In genomic region chr3:71210257-71211002, GRCh38 we compare ENCODE assay signal across 10 cellular contexts.
DNase-seq lines count a peak whose midpoint lies in the region; ATAC-seq, FAIRE-seq and TF ChIP-seq lines count a peak whose summit lies in the region.
"Had no signal": no experiment of that assay in that cellular context is flagged by ENCODE, and none has a peak within 500 bp of the region (broad histone marks: within the 10 kb centered on the region; RNA-seq: fewer than 3 reads in every experiment).

No MANE protein-coding gene starts in this region.

- H3K27me3 ChIP-seq in HUES64 (ENCODE audit: insufficient read depth, low read length) (no peaks in the 10 kb centered on the region), endodermal cell (ENCODE audit: control insufficient read depth, insufficient read depth, low read length, poor library complexity, severe bottlenecking) (no peaks in the 10 kb centered on the region), muscle layer of duodenum (ENCODE audit: low read depth, low read length) (no peaks in the 10 kb centered on the region)

- no peak for FAIRE-seq in frontal cortex (lab: Jason Lieb, UNC)
- FAIRE-seq: colon had no signal

- H3K4me3 ChIP-seq in HUES64 (ENCODE audit: low read length): no peak overlapping the region
- peak overlapping the region; percentile 63 for H3K4me3 ChIP-seq in endodermal cell (ENCODE audit: low read length)
- H3K4me3 ChIP-seq in muscle layer of duodenum (ENCODE audit: low read depth in 1 of 2, low read length in 2 of 2): no peak overlapping the region

- peak overlapping the region; percentile 20 for H3K4me3 Mint-ChIP-seq in endodermal cell

- H3K9ac ChIP-seq in HUES64 (ENCODE audit: low read depth, low read length) (no peak overlapping the region), endodermal cell (ENCODE audit: extremely low read depth, low read length, poor library complexity, severe bottlenecking) (no peak overlapping the region)

- DNase-seq in endodermal cell: peak; percentile 75
- DNase-seq in frontal cortex (ENCODE audit: low spot score in 2 of 2): no peak
- DNase-seq in NCI-H1048 (lab: John Stamatoyannopoulos, UW): no peak
- DNase-seq in activated gamma-delta T cell treated with Interleukin-2 at 50 U/mL for 16 hours: no peak
- DNase-seq: PC-3 had no signal

- peaks cover 69% of the 10 kb centered on the region for H3K4me1 Mint-ChIP-seq in endodermal cell

- peak overlapping the region; percentile 83 for H3K27ac Mint-ChIP-seq in endodermal cell

- no peaks in the 10 kb centered on the region for H3K27me3 Mint-ChIP-seq in endodermal cell (ENCODE audit: insufficient read depth)

- TF ChIP-seq CTCF in 22Rv1 (IDR thresholded peaks at IDR 0.05): no peak
- peak; percentile 51 for TF ChIP-seq CTCF in endodermal cell (conservative IDR thresholded peaks at IDR 0.05)

- no peaks in the 10 kb centered on the region for H3K9me3 ChIP-seq in HUES64 (ENCODE audit: insufficient read depth, low read depth, low read length)
- H3K9me3 ChIP-seq in endodermal cell (ENCODE audit: control insufficient read depth, low read length): no peaks in the 10 kb centered on the region
- H3K9me3 ChIP-seq in muscle layer of duodenum (ENCODE audit: control insufficient read depth in 1 of 2, low read length in 2 of 2): no peaks in the 10 kb centered on the region

- 68% methylated on average over 3 of the region's 4 CpGs for WGBS in HUES64
- 77 to 78% methylated on average over 4 of the region's 4 CpGs for WGBS in endodermal cell (ENCODE audit: insufficient coverage in 1 of 2, insufficient read length in 1 of 2), 2 experiments

- peaks cover 36% of the 10 kb centered on the region for H3K4me1 ChIP-seq in HUES64 (ENCODE audit: insufficient read depth, low read length)
- peaks cover 28% of the 10 kb centered on the region for H3K4me1 ChIP-seq in endodermal cell (ENCODE audit: control insufficient read depth, insufficient read depth, low read length)
- H3K4me1 ChIP-seq in muscle layer of duodenum (ENCODE audit: control insufficient read depth in 1 of 2, insufficient read depth in 2 of 2, low read length in 2 of 2): peaks cover 14 to 36% of the 10 kb centered on the region in 2 donors

- no peak for ATAC-seq in HG03196 (IDR thresholded peaks at IDR 0.05; ENCODE audit: unreplicated experiment)
- ATAC-seq: PC-3 had no signal

- H3K36me3 ChIP-seq in HUES64 (ENCODE audit: insufficient read depth, low read length) (no peaks in the 10 kb centered on the region), endodermal cell (ENCODE audit: control insufficient read depth, insufficient read depth, low read length) (no peaks in the 10 kb centered on the region), muscle layer of duodenum (ENCODE audit: control insufficient read depth in 1 of 2, insufficient read depth in 2 of 2, low read length in 2 of 2) (no peaks in the 10 kb centered on the region)

- H3K9me3 Mint-ChIP-seq in endodermal cell: no peaks in the 10 kb centered on the region

- H3K36me3 Mint-ChIP-seq in endodermal cell (ENCODE audit: low read depth): peaks cover 2% of the 10 kb centered on the region

- H3K27ac ChIP-seq in 22Rv1 (peak overlapping the region; percentile 97), HUES64 (ENCODE audit: low read depth, low read length) (peak overlapping the region; percentile 9; the same call in 1 of the 2 replicates), endodermal cell (ENCODE audit: low read depth, low read length) (no peak overlapping the region), muscle layer of duodenum (ENCODE audit: low read length) (peak overlapping the region; percentile 65)
